15 cellular contexts compared by ENCODE assay signal in genomic region chr7:36862685-36863375, GRCh38.
A peak's percentile ranks its signal among the peaks of the same experiment; 100 is the strongest.
DNase-seq lines count a peak whose midpoint lies in the region; ATAC-seq and TF ChIP-seq lines count a peak whose summit lies in the region.
"Had no signal": no experiment of that assay in that cellular context is flagged by ENCODE, and none has a peak within 500 bp of the region (broad histone marks: within the 10 kb centered on the region; RNA-seq: fewer than 3 reads in every experiment).

No MANE protein-coding gene starts in this region.

- peaks cover 12% of the 10 kb centered on the region for H3K4me1 Mint-ChIP-seq in mesothelial cell of epicardium

- no peak for TF ChIP-seq EP300 in SK-N-SH (IDR thresholded peaks at IDR 0.05; ENCODE audit: borderline replicate concordance in 1 of 2, low read depth in 1 of 2, low read length in 1 of 2)

- no peaks in the 10 kb centered on the region for H3K9me2 ChIP-seq in SK-N-SH

- POLR2A ChIA-PET in SK-N-SH (lab: Yijun Ruan, JAX), result no interaction called here

- peak overlapping the region in 1 of 2 experiments; percentile 95; a peak in 1 of 4 replicates for H3K27ac ChIP-seq in SK-N-SH (ENCODE audit: low read depth in 2 of 2, low read length in 1 of 2)
- H3K27ac ChIP-seq: RWPE1, SJSA1 had no signal

- H3K9me3 Mint-ChIP-seq in mesothelial cell of epicardium, result no peaks in the 10 kb centered on the region

- no peak overlapping the region for H3K4me2 ChIP-seq in SK-N-SH

- H3K4me1 ChIP-seq in SK-N-SH (ENCODE audit: control insufficient read depth in 1 of 2, insufficient read depth in 2 of 2, low read depth in 1 of 2, low read length in 1 of 2), result peaks cover 0 to 19% of the 10 kb centered on the region in 2 experiments; a peak in 2 of 4 replicates
- H3K4me1 ChIP-seq: SJSA1 had no signal

- no peaks in the 10 kb centered on the region for H3K27me3 ChIP-seq in SK-N-SH (ENCODE audit: insufficient read depth)
- H3K27me3 ChIP-seq: SJSA1 had no signal

- DNase-seq in SK-N-SH, result no peak
- peak; percentile 26 for DNase-seq in M059J (ENCODE audit: low read depth)
- peak; percentile 53 for DNase-seq in astrocyte of the hippocampus (ENCODE audit: low read depth, low spot score)
- DNase-seq in omental fat pad (ENCODE audit: low spot score), result no peak
- no peak for DNase-seq in AG08395 (ENCODE audit: low spot score)
- no peak for DNase-seq in mesothelial cell of epicardium (ENCODE audit: low spot score in 2 of 2, unreplicated experiment in 2 of 2)
- DNase-seq: DMS79 treated with DMSO at 0.1 percent for 48 hours, GDM1, NCI-H187, NCI-H446 had no signal

- H3K4me3 ChIP-seq in SK-N-SH (ENCODE audit: low read depth in 2 of 2, low read length in 1 of 2), result no peak overlapping the region
- H3K4me3 ChIP-seq: K562, SJSA1 had no signal

- CTCF ChIA-PET in SK-N-SH (lab: Yijun Ruan, JAX), result interaction anchor here (1.0 to 2.1 kb wide), 2 partner anchors 23 to 337 kb away, joined by 4 to 12 read pairs; no protein-coding TSS in a partner anchor

- TF ChIP-seq RAD21 in SK-N-SH (IDR thresholded peaks at IDR 0.05; ENCODE audit: low read length), result no peak

- no peaks in the 10 kb centered on the region for H3K79me2 ChIP-seq in SK-N-SH (ENCODE audit: insufficient read depth)

- ATAC-seq in SK-N-SH treated with all-trans-retinoic acid at 6 μM for 48 hours (no peak), omental fat pad (ENCODE audit: low FRiP score) (peak; percentile 41), GM21360 (IDR thresholded peaks at IDR 0.05; ENCODE audit: unreplicated experiment) (no peak)
- ATAC-seq: K562 had no signal

- no peaks in the 10 kb centered on the region for H3K9me3 ChIP-seq in SK-N-SH
- H3K9me3 ChIP-seq: SJSA1 had no signal

- H4K20me1 ChIP-seq in SK-N-SH (ENCODE audit: insufficient read depth), result no peaks in the 10 kb centered on the region

- no peak overlapping the region for H3K4me3 Mint-ChIP-seq in mesothelial cell of epicardium

- H3K36me3 Mint-ChIP-seq in mesothelial cell of epicardium, result no peaks in the 10 kb centered on the region

- H3K27ac Mint-ChIP-seq in mesothelial cell of epicardium, result no peak overlapping the region

- H3K36me3 ChIP-seq in SK-N-SH (replicated peaks in 1 of 2; ENCODE audit: control insufficient read depth in 1 of 2, insufficient read depth in 2 of 2, low read length in 1 of 2), result peaks cover 0 to 5% of the 10 kb centered on the region in 2 experiments
- H3K36me3 ChIP-seq: SJSA1 had no signal

- no peaks in the 10 kb centered on the region for H3K27me3 Mint-ChIP-seq in mesothelial cell of epicardium (ENCODE audit: low read depth)

- TF ChIP-seq CTCF in SK-N-SH (IDR thresholded peaks at IDR 0.05) (no peak), omental fat pad (IDR thresholded peaks at IDR 0.05) (no peak), mesothelial cell of epicardium (IDR thresholded peaks at IDR 0.05; ENCODE audit: unreplicated experiment) (no peak)

- no peak overlapping the region for H3K9ac ChIP-seq in SK-N-SH

- WGBS in SK-N-SH (ENCODE audit: low lambda C conversion rate), result 38% methylated on average over 7 of the region's 7 CpGs

- H3F3A ChIP-seq in SK-N-SH (replicated peaks; ENCODE audit: insufficient read depth), result no peaks in the 10 kb centered on the region

- H2AFZ ChIP-seq in SK-N-SH (ENCODE audit: low read depth), result no peak overlapping the region

TF ChIP-seq in SK-N-SH treated with all-trans-retinoic acid at 6 μM for 48 hours, 23 proteins besides CTCF, POLR2A, EP300 and RAD21:
- TF ChIP-seq ZNF565 (CRISPR knock-in tag; conservative IDR thresholded peaks at IDR 0.05; ENCODE audit: low read depth) (no peak), TCF4 (CRISPR knock-in tag; IDR thresholded peaks at IDR 0.05; ENCODE audit: borderline replicate concordance) (no peak), GLIS3 (CRISPR knock-in tag; IDR thresholded peaks at IDR 0.05) (no peak), ZFP3 (CRISPR knock-in tag; IDR thresholded peaks at IDR 0.05) (no peak), ISL1 (CRISPR knock-in tag; IDR thresholded peaks at IDR 0.05) (0 out of 2 replicates have a peak, but pooled peaks have one; percentile 48), CREB5 (CRISPR knock-in tag; IDR thresholded peaks at IDR 0.05; ENCODE audit: low read depth) (peak; percentile 63), POU6F1 (CRISPR knock-in tag; IDR thresholded peaks at IDR 0.05; ENCODE audit: borderline replicate concordance, low read depth) (no peak)

TF ChIP-seq in SK-N-SH, 30 proteins besides CTCF, POLR2A, EP300 and RAD21:
- TF ChIP-seq YY1 (IDR thresholded peaks at IDR 0.05; ENCODE audit: low read depth), result no peak
- TF ChIP-seq CHD2 (IDR thresholded peaks at IDR 0.05; ENCODE audit: low read length, partially characterized antibody), result no peak
- TF ChIP-seq USF2 (IDR thresholded peaks at IDR 0.05; ENCODE audit: borderline replicate concordance, low read depth, low read length), result no peak
- no peak for TF ChIP-seq IRF3 (IDR thresholded peaks at IDR 0.05; ENCODE audit: low read depth, low read length)
- no peak for TF ChIP-seq NRF1 (IDR thresholded peaks at IDR 0.05; ENCODE audit: low read depth, low read length)
- no peak for TF ChIP-seq FOXJ3 (CRISPR knock-in tag; IDR thresholded peaks at IDR 0.05)
- TF ChIP-seq FOXM1 (IDR thresholded peaks at IDR 0.05; ENCODE audit: low read depth), result no peak
- no peak for TF ChIP-seq RCOR1 (IDR thresholded peaks at IDR 0.05; ENCODE audit: low read length)
- no peak for TF ChIP-seq SMC3 (IDR thresholded peaks at IDR 0.05; ENCODE audit: low read depth, low read length)
- no peak for TF ChIP-seq TCF12 (IDR thresholded peaks at IDR 0.05)
- no peak for TF ChIP-seq RFX5 (IDR thresholded peaks at IDR 0.05; ENCODE audit: low read length)
- TF ChIP-seq, protein P1, sequence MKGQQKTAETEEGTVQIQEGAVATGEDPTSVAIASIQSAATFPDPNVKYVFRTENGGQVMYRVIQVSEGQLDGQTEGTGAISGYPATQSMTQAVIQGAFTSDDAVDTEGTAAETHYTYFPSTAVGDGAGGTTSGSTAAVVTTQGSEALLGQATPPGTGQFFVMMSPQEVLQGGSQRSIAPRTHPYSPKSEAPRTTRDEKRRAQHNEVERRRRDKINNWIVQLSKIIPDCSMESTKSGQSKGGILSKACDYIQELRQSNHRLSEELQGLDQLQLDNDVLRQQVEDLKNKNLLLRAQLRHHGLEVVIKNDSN (IDR thresholded peaks at IDR 0.05; ENCODE audit: borderline replicate concordance, low read depth), result no peak
- no peak for TF ChIP-seq ELF1 (IDR thresholded peaks at IDR 0.05)
- TF ChIP-seq POLR2AphosphoS5 (IDR thresholded peaks at IDR 0.05; ENCODE audit: low read depth, low read length), result no peak
- no peak for TF ChIP-seq MEF2A (IDR thresholded peaks at IDR 0.05; ENCODE audit: borderline replicate concordance, low read depth)
- TF ChIP-seq GABPA (IDR thresholded peaks at IDR 0.05; ENCODE audit: low read depth), result no peak
- TF ChIP-seq EZH2phosphoT487 (IDR thresholded peaks at IDR 0.05; ENCODE audit: borderline replicate concordance, low read depth), result no peak
- TF ChIP-seq NFIC (IDR thresholded peaks at IDR 0.05; ENCODE audit: borderline replicate concordance), result no peak
- TF ChIP-seq TAF1 (IDR thresholded peaks at IDR 0.05; ENCODE audit: borderline replicate concordance, low read depth, low read length), result no peak
TF ChIP-seq in SK-N-SH: peak in this region for 0.

Comparison
In these comparisons a context has a peak if more than half of its experiments do, and no peak if none do; other contexts are left out.
1. DNase-seq: peak in M059J (single experiment) and astrocyte of the hippocampus (single experiment); none in SK-N-SH (single experiment), omental fat pad (single experiment), AG08395 (single experiment) and mesothelial cell of epicardium (0 of 2).